ENCODE assay signal across 19 cellular contexts in genomic region chr5:15234366-15234765, GRCh38.
DNase-seq lines count a peak whose midpoint lies in the region; ATAC-seq and TF ChIP-seq lines count a peak whose summit lies in the region.
"Had no signal": no experiment of that assay in that cellular context is flagged by ENCODE, and none has a peak within 500 bp of the region (broad histone marks: within the 10 kb centered on the region; RNA-seq: fewer than 3 reads in every experiment).

No MANE protein-coding gene starts in this region.

- H3K23ac ChIP-seq in mesendoderm (ENCODE audit: low read length): no peak overlapping the region

- no peak overlapping the region for H2BK120ac ChIP-seq in mesendoderm (ENCODE audit: low read depth, low read length)

- H3K27ac ChIP-seq in GM23338 (ENCODE audit: low read depth) (no peak overlapping the region), RWPE2 (ENCODE audit: poor library complexity, severe bottlenecking) (no peak overlapping the region), endodermal cell (ENCODE audit: low read depth, low read length) (no peak overlapping the region), mesendoderm (ENCODE audit: low read depth, low read length) (no peak overlapping the region), lower lobe of right lung (no peak overlapping the region)
- H3K27ac ChIP-seq: BLaER1 treated with 17β-estradiol and CSF1 and Interleukin-3, amounts not matched to agents 10 nM and 100 nM; HL-60; KMS-11 had no signal

- H3K27ac Mint-ChIP-seq in GM23338 (peak overlapping the region; percentile 77), endodermal cell (peak overlapping the region; percentile 13)

- no peaks in the 10 kb centered on the region for H3K27me3 ChIP-seq in GM23338 (ENCODE audit: insufficient read depth)
- peaks cover 11% of the 10 kb centered on the region for H3K27me3 ChIP-seq in RWPE2 (ENCODE audit: insufficient read depth, poor library complexity, severe bottlenecking)
- no peaks in the 10 kb centered on the region for H3K27me3 ChIP-seq in endodermal cell (ENCODE audit: control insufficient read depth, insufficient read depth, low read length, poor library complexity, severe bottlenecking)
- no peaks in the 10 kb centered on the region for H3K27me3 ChIP-seq in mesendoderm (ENCODE audit: insufficient read depth, low read length, poor library complexity)
- H3K27me3 ChIP-seq in lower lobe of right lung (ENCODE audit: low read depth): no peaks in the 10 kb centered on the region
- H3K27me3 ChIP-seq: BLaER1 treated with 17β-estradiol and CSF1 and Interleukin-3, amounts not matched to agents 10 nM and 100 nM had no signal

- H3K4ac ChIP-seq in mesendoderm (ENCODE audit: low read depth, low read length): no peak overlapping the region

- H3K36me3 Mint-ChIP-seq in GM23338 (ENCODE audit: low read depth) (peaks cover 3% of the 10 kb centered on the region; the same call in 1 of the 3 replicates), endodermal cell (ENCODE audit: low read depth) (no peaks in the 10 kb centered on the region)

- H3K79me2 ChIP-seq in GM23338 (replicated peaks; ENCODE audit: insufficient read depth): no peaks in the 10 kb centered on the region
- no peaks in the 10 kb centered on the region for H3K79me2 ChIP-seq in mesendoderm (ENCODE audit: control insufficient read depth, insufficient read depth, low read length)

- H3K9ac ChIP-seq in endodermal cell (ENCODE audit: extremely low read depth, low read length, poor library complexity, severe bottlenecking): no peak overlapping the region
- no peak overlapping the region for H3K9ac ChIP-seq in mesendoderm (ENCODE audit: low read length)
- H3K9ac ChIP-seq: BLaER1 treated with 17β-estradiol and CSF1 and Interleukin-3, amounts not matched to agents 10 nM and 100 nM; KMS-11 had no signal

- H2BK5ac ChIP-seq in mesendoderm (ENCODE audit: low read length): no peak overlapping the region

- H3K4me2 ChIP-seq in GM23338 (no peak overlapping the region), mesendoderm (ENCODE audit: low read length) (no peak overlapping the region)
- H3K4me2 ChIP-seq: BLaER1 treated with 17β-estradiol and CSF1 and Interleukin-3, amounts not matched to agents 10 nM and 100 nM; KMS-11 had no signal

- no peaks in the 10 kb centered on the region for H3K4me1 ChIP-seq in GM23338 (ENCODE audit: insufficient read depth)
- H3K4me1 ChIP-seq in RWPE2 (ENCODE audit: insufficient read depth, poor library complexity, severe bottlenecking): no peaks in the 10 kb centered on the region
- H3K4me1 ChIP-seq in endodermal cell (ENCODE audit: control insufficient read depth, insufficient read depth, low read length): no peaks in the 10 kb centered on the region
- H3K4me1 ChIP-seq in mesendoderm (ENCODE audit: control insufficient read depth, low read depth, low read length): no peaks in the 10 kb centered on the region
- no peaks in the 10 kb centered on the region for H3K4me1 ChIP-seq in lower lobe of right lung
- H3K4me1 ChIP-seq: BLaER1 treated with 17β-estradiol and CSF1 and Interleukin-3, amounts not matched to agents 10 nM and 100 nM had no signal

- no peak overlapping the region for H4K5ac ChIP-seq in mesendoderm (ENCODE audit: low read length)

- peaks cover 3% of the 10 kb centered on the region for H3K27me3 Mint-ChIP-seq in GM23338 (ENCODE audit: insufficient read depth, low read depth, poor library complexity)
- no peaks in the 10 kb centered on the region for H3K27me3 Mint-ChIP-seq in endodermal cell (ENCODE audit: insufficient read depth)

- no peak overlapping the region for H4K8ac ChIP-seq in mesendoderm (ENCODE audit: low read depth, low read length)

- H3K9me3 ChIP-seq in RWPE2 (ENCODE audit: severe bottlenecking) (no peaks in the 10 kb centered on the region), endodermal cell (ENCODE audit: control insufficient read depth, low read length) (no peaks in the 10 kb centered on the region), lower lobe of right lung (no peaks in the 10 kb centered on the region)

- H3K18ac ChIP-seq in mesendoderm (ENCODE audit: low read length): no peak overlapping the region

- TF ChIP-seq CTCF in GM23338 (conservative IDR thresholded peaks at IDR 0.05; ENCODE audit: low read depth in 2 of 2): no peak
- TF ChIP-seq CTCF in RWPE2 (IDR thresholded peaks at IDR 0.05; ENCODE audit: poor library complexity, severe bottlenecking): no peak
- TF ChIP-seq CTCF in endodermal cell (conservative IDR thresholded peaks at IDR 0.05): peak; percentile 19
- no peak for TF ChIP-seq CTCF in lower lobe of right lung (IDR thresholded peaks at IDR 0.05)

- intact Hi-C loops in posterior vena cava (cut with DNase I) (no loop called here), lower lobe of right lung (cut with DNase I) (no loop called here)

- no peaks in the 10 kb centered on the region for H3K79me1 ChIP-seq in mesendoderm (ENCODE audit: low read length)

- peaks cover 6% of the 10 kb centered on the region for H3K9me3 Mint-ChIP-seq in GM23338
- H3K9me3 Mint-ChIP-seq in endodermal cell: peaks cover 3% of the 10 kb centered on the region

- no peak overlapping the region for H3K4me3 ChIP-seq in GM23338
- no peak overlapping the region for H3K4me3 ChIP-seq in RWPE2 (ENCODE audit: severe bottlenecking)
- no peak overlapping the region for H3K4me3 ChIP-seq in endodermal cell (ENCODE audit: low read length)
- no peak overlapping the region for H3K4me3 ChIP-seq in mesendoderm (ENCODE audit: low read length)
- H3K4me3 ChIP-seq in lower lobe of right lung: no peak overlapping the region
- H3K4me3 ChIP-seq: BLaER1 treated with 17β-estradiol and CSF1 and Interleukin-3, amounts not matched to agents 10 nM and 100 nM had no signal

- H3K36me3 ChIP-seq in GM23338 (ENCODE audit: insufficient read depth) (no peaks in the 10 kb centered on the region), RWPE2 (ENCODE audit: low read depth) (no peaks in the 10 kb centered on the region), endodermal cell (ENCODE audit: control insufficient read depth, insufficient read depth, low read length) (no peaks in the 10 kb centered on the region), mesendoderm (ENCODE audit: control insufficient read depth, insufficient read depth, low read length) (no peaks in the 10 kb centered on the region), lower lobe of right lung (no peaks in the 10 kb centered on the region)
- H3K36me3 ChIP-seq: BLaER1 treated with 17β-estradiol and CSF1 and Interleukin-3, amounts not matched to agents 10 nM and 100 nM had no signal

- H2AFZ ChIP-seq in GM23338: no peak overlapping the region

- H3K4me1 Mint-ChIP-seq in GM23338 (peaks cover 23% of the 10 kb centered on the region), endodermal cell (peaks cover 4% of the 10 kb centered on the region)

- H2AK5ac ChIP-seq in mesendoderm (ENCODE audit: low read length): no peak overlapping the region

- peak; percentile 100 for ATAC-seq in GM23338
- 0 out of 3 replicates have a peak, but pooled peaks have one; percentile 12 for ATAC-seq in RWPE2 (ENCODE audit: low read depth)
- ATAC-seq in GM18861 (IDR thresholded peaks at IDR 0.05; ENCODE audit: unreplicated experiment): no peak
- ATAC-seq in lower lobe of right lung: no peak
- ATAC-seq: PC-3 had no signal

- no peaks in the 10 kb centered on the region for H3F3A ChIP-seq in GM23338 (replicated peaks; ENCODE audit: low read depth)

- H3K4me3 Mint-ChIP-seq in GM23338 (peak overlapping the region; percentile 10; the same call in 1 of the 3 replicates), endodermal cell (no peak overlapping the region)

- WGBS in endodermal cell (ENCODE audit: insufficient coverage in 1 of 2, insufficient read length in 1 of 2), 2 experiments: 52 to 60% methylated on average over 1 to 2 of the region's 2 CpGs
- WGBS in mesendoderm (ENCODE audit: extremely low coverage, insufficient coverage, low lambda C conversion rate): no CpG with 5 or more reads among the region's 2 CpGs

- no peak overlapping the region for H3K56ac ChIP-seq in mesendoderm (ENCODE audit: low read length)

- H3K9me2 ChIP-seq in GM23338 (ENCODE audit: insufficient read depth): no peaks in the 10 kb centered on the region

- H2BK15ac ChIP-seq in mesendoderm (replicated peaks; ENCODE audit: low read depth): no peak overlapping the region

- no peaks in the 10 kb centered on the region for H4K20me1 ChIP-seq in GM23338 (replicated peaks; ENCODE audit: insufficient read depth)
- H4K20me1 ChIP-seq: BLaER1 treated with 17β-estradiol and CSF1 and Interleukin-3, amounts not matched to agents 10 nM and 100 nM had no signal

- DNase-seq in GM23338 (ENCODE audit: low spot score) (peak; percentile 73), RWPE2 (ENCODE audit: low spot score) (no peak), endodermal cell (peak; percentile 76), mesendoderm (peak; percentile 56), posterior vena cava (ENCODE audit: low spot score) (no peak), cerebellar nuclear complex (lab: John Stamatoyannopoulos, UW) (no peak), lower lobe of right lung (no peak)
- DNase-seq: DMS 273 treated with DMSO at 0.1 percent for 48 hours, EL, MM.1S, NCI-H1105, NCI-H1694 treated with DMSO at 0.1 percent for 48 hours, NCI-H446 treated with DMSO at 0.1 percent for 48 hours, NCI-H748 treated with DMSO at 0.1 percent for 48 hours, PC-3 had no signal

TF ChIP-seq in GM23338, 12 proteins besides CTCF, POLR2A, EP300 and RAD21 (continues in another document):
- TF ChIP-seq STAT1 (IDR thresholded peaks at IDR 0.05; ENCODE audit: unreplicated experiment): no peak

Comparison
In these comparisons a context has a peak if more than half of its experiments do, and no peak if none do; other contexts are left out.
1. ATAC-seq: peak in GM23338 (single experiment) and RWPE2 (single experiment); none in GM18861 (single experiment) and lower lobe of right lung (0 of 2).
2. DNase-seq: peak in GM23338 (single experiment), endodermal cell (single experiment) and mesendoderm (single experiment); none in RWPE2 (single experiment), posterior vena cava (single experiment), cerebellar nuclear complex (0 of 2) and lower lobe of right lung (single experiment).